ENCODE assay signal across 13 cellular contexts in genomic region chr19:12574036-12574435, GRCh38. TPM values are rescaled to one million over a fixed set of nuclear protein-coding genes. Genes with fewer than 3 reads are reported as not detected.
A peak's percentile ranks its signal among the peaks of the same experiment; 100 is the strongest.
DNase-seq lines count a peak whose midpoint lies in the region; ATAC-seq and TF ChIP-seq lines count a peak whose summit lies in the region.
"Had no signal": no experiment of that assay in that cellular context is flagged by ENCODE, and none has a peak within 500 bp of the region (broad histone marks: within the 10 kb centered on the region; RNA-seq: fewer than 3 reads in every experiment).

No MANE protein-coding gene starts in this region.

- intact Hi-C loops in breast epithelium (cut with DNase I; ENCODE audit: low total_unique reads) (no loop called here), heart right ventricle (cut with DNase I) (no loop called here)

- no peaks in the 10 kb centered on the region for H4K20me1 ChIP-seq in DOHH2 (ENCODE audit: control insufficient read depth, insufficient read depth, low read depth, low read length)

- H3K4me1 Mint-ChIP-seq in endodermal cell: peaks cover 9% of the 10 kb centered on the region

- H3K9me3 ChIP-seq in DOHH2 (ENCODE audit: control insufficient read depth, insufficient read depth, low read length) (no peaks in the 10 kb centered on the region), endodermal cell (ENCODE audit: control insufficient read depth, low read length) (peaks cover 10% of the 10 kb centered on the region), breast epithelium (peaks cover 0 to 3% of the 10 kb centered on the region in 2 donors), heart right ventricle (peaks cover 0 to 16% (median 0%) of the 10 kb centered on the region in 11 donors)
- H3K9me3 ChIP-seq: upper lobe of left lung had no signal

- H3K9me3 Mint-ChIP-seq in endodermal cell: peaks cover 59% of the 10 kb centered on the region
- H3K9me3 Mint-ChIP-seq: activated CD4-positive, alpha-beta memory T cell treated with anti-CD3 and anti-CD28 coated beads for 36 hours had no signal

- DNase-seq in GM19238 (ENCODE audit: insufficient read length, low spot score) (peak; percentile 21), NCI-H69 (lab: John Stamatoyannopoulos, UW) (peak; percentile 94), endodermal cell (peak; percentile 33), breast epithelium (ENCODE audit: low spot score in 2 of 2) (no peak), heart right ventricle (no peak)
- DNase-seq: activated CD4-positive, alpha-beta memory T cell treated with anti-CD3 and anti-CD28 coated beads for 36 hours; mammary epithelial cell; PC-9; T-helper 2 cell; upper lobe of left lung had no signal

- no peak for TF ChIP-seq CTCF in DOHH2 (IDR thresholded peaks at IDR 0.05; ENCODE audit: low read depth, low read length, poor library complexity, severe bottlenecking)
- no peak for TF ChIP-seq CTCF in endodermal cell (conservative IDR thresholded peaks at IDR 0.05)
- no peak for TF ChIP-seq CTCF in breast epithelium (IDR thresholded peaks at IDR 0.05)
- TF ChIP-seq CTCF in heart right ventricle (IDR thresholded peaks at IDR 0.05): no peak

- H3K9ac ChIP-seq in endodermal cell (ENCODE audit: extremely low read depth, low read length, poor library complexity, severe bottlenecking): no peak overlapping the region

- peaks cover 10% of the 10 kb centered on the region for H3K27me3 ChIP-seq in DOHH2 (ENCODE audit: control insufficient read depth, low read length)
- H3K27me3 ChIP-seq in endodermal cell (ENCODE audit: control insufficient read depth, insufficient read depth, low read length, poor library complexity, severe bottlenecking): no peaks in the 10 kb centered on the region
- no peaks in the 10 kb centered on the region for H3K27me3 ChIP-seq in breast epithelium
- H3K27me3 ChIP-seq in heart right ventricle: no peaks in the 10 kb centered on the region
- H3K27me3 ChIP-seq: upper lobe of left lung had no signal

- H3K79me2 ChIP-seq in DOHH2 (ENCODE audit: control insufficient read depth, low read length): no peaks in the 10 kb centered on the region

- H3K4me3 ChIP-seq in DOHH2 (ENCODE audit: low read length): peak overlapping the region; percentile 29; the same call in 1 of the 2 replicates
- no peak overlapping the region for H3K4me3 ChIP-seq in endodermal cell (ENCODE audit: low read length)
- H3K4me3 ChIP-seq in breast epithelium: no peak overlapping the region
- no peak overlapping the region for H3K4me3 ChIP-seq in heart right ventricle
- H3K4me3 ChIP-seq: PC-9, upper lobe of left lung had no signal

- no peak overlapping the region for H3K4me3 Mint-ChIP-seq in endodermal cell
- H3K4me3 Mint-ChIP-seq: activated CD4-positive, alpha-beta memory T cell treated with anti-CD3 and anti-CD28 coated beads for 36 hours had no signal

- peak overlapping the region; percentile 52 for H3K4me2 ChIP-seq in DOHH2 (ENCODE audit: low read length)
- H3K4me2 ChIP-seq: PC-9 had no signal

- no peak for TF ChIP-seq POLR2A in breast epithelium (IDR thresholded peaks at IDR 0.05)

- no peaks in the 10 kb centered on the region for H3K27me3 Mint-ChIP-seq in endodermal cell (ENCODE audit: insufficient read depth)
- H3K27me3 Mint-ChIP-seq: activated CD4-positive, alpha-beta memory T cell treated with anti-CD3 and anti-CD28 coated beads for 36 hours had no signal

- WGBS in endodermal cell (ENCODE audit: insufficient coverage in 1 of 2, insufficient read length in 1 of 2), 2 experiments: 88 to 91% methylated on average over 5 to 7 of the region's 7 CpGs
- 62 to 65% methylated on average over 7 of the region's 7 CpGs for WGBS in heart right ventricle, 2 donors

- H3K36me3 ChIP-seq in DOHH2 (ENCODE audit: control insufficient read depth, low read length) (no peaks in the 10 kb centered on the region), endodermal cell (ENCODE audit: control insufficient read depth, insufficient read depth, low read length) (peaks cover 14% of the 10 kb centered on the region), breast epithelium (peaks cover 4% of the 10 kb centered on the region), heart right ventricle (peaks cover 0 to 19% (median 0%) of the 10 kb centered on the region in 9 donors)

- peaks cover 4% of the 10 kb centered on the region; the same call in 1 of the 2 replicates for H3F3A ChIP-seq in DOHH2 (ENCODE audit: control insufficient read depth, insufficient read depth)

- ATAC-seq in GM19463 (IDR thresholded peaks at IDR 0.05; ENCODE audit: unreplicated experiment): no peak
- ATAC-seq in GM21367 (IDR thresholded peaks at IDR 0.05; ENCODE audit: unreplicated experiment): no peak
- no peak for ATAC-seq in heart right ventricle

- H3K9me2 ChIP-seq in DOHH2 (replicated peaks; ENCODE audit: control insufficient read depth, low read length): no peaks in the 10 kb centered on the region

- H3K27ac Mint-ChIP-seq in endodermal cell: no peak overlapping the region
- H3K27ac Mint-ChIP-seq: activated CD4-positive, alpha-beta memory T cell treated with anti-CD3 and anti-CD28 coated beads for 36 hours had no signal

- peaks cover 14% of the 10 kb centered on the region for H3K4me1 ChIP-seq in DOHH2 (ENCODE audit: control insufficient read depth, low read length)
- peaks cover 4% of the 10 kb centered on the region for H3K4me1 ChIP-seq in endodermal cell (ENCODE audit: control insufficient read depth, insufficient read depth, low read length)
- no peaks in the 10 kb centered on the region for H3K4me1 ChIP-seq in breast epithelium
- H3K4me1 ChIP-seq in heart right ventricle: peaks cover 0 to 4% (median 0%) of the 10 kb centered on the region in 9 donors
- H3K4me1 ChIP-seq: upper lobe of left lung had no signal

- H3K36me3 Mint-ChIP-seq in endodermal cell (ENCODE audit: low read depth): peaks cover 47% of the 10 kb centered on the region

- H3K27ac ChIP-seq in DOHH2 (ENCODE audit: low read depth, low read length): no peak overlapping the region
- no peak overlapping the region for H3K27ac ChIP-seq in endodermal cell (ENCODE audit: low read depth, low read length)
- H3K27ac ChIP-seq in breast epithelium: no peak overlapping the region
- no peak overlapping the region for H3K27ac ChIP-seq in heart right ventricle
- H3K27ac ChIP-seq: PC-9, upper lobe of left lung had no signal

RNA-seq across cellular contexts. Expression of gene ZNF564, which starts 22.8 kb away (rescaled TPM):
- total RNA-seq in endodermal cell: 10 to 100 TPM; 17.3 to 20.6 TPM
- polyA plus RNA-seq in endodermal cell (2013, experiment 1 of 2): 7.9 TPM
- polyA plus RNA-seq in endodermal cell (2013, experiment 2 of 2): 6.9 TPM
- 10 to 100 TPM; 14.7 to 25.8 (median 18.7) TPM for total RNA-seq in breast epithelium
- 10 to 100 TPM in 3 of 10 donors, 1 to 10 TPM in 7; 5.9 to 11.2 (median 9.5) TPM for total RNA-seq in heart right ventricle
- polyA plus RNA-seq in heart right ventricle: 10 to 100 TPM in 1 of 2 donors, 1 to 10 TPM in 1; 2.9 to 11.0 TPM

RNA-seq across cellular contexts. Expression of gene ZNF490, which starts 36.6 kb away (rescaled TPM):
- total RNA-seq in endodermal cell (10 to 100 TPM; 10.6 to 11.2 TPM), breast epithelium (1 to 10 TPM; 5.6 to 7.9 (median 7.0) TPM), heart right ventricle (1 to 10 TPM; 3.2 to 7.2 (median 5.2) TPM)
- 2.3 TPM for polyA plus RNA-seq in endodermal cell (2013, experiment 1 of 2)
- 2.9 TPM for polyA plus RNA-seq in endodermal cell (2013, experiment 2 of 2)
- under 1 TPM; 0.22 to 0.95 TPM for polyA plus RNA-seq in heart right ventricle

RNA-seq across cellular contexts. Expression of gene ZNF791, which starts 36.7 kb away (rescaled TPM):
- 10 to 100 TPM; 23.2 to 32.1 TPM for total RNA-seq in endodermal cell
- 14.2 TPM for polyA plus RNA-seq in endodermal cell (2013, experiment 1 of 2)
- polyA plus RNA-seq in endodermal cell (2013, experiment 2 of 2): 16.7 TPM
- 10 to 100 TPM; 22.4 to 35.3 (median 34.7) TPM for total RNA-seq in breast epithelium
- total RNA-seq in heart right ventricle: 10 to 100 TPM; 13.1 to 22.1 (median 16.8) TPM
- polyA plus RNA-seq in heart right ventricle: 1 to 10 TPM; 4.7 to 8.0 TPM

Comparison
In these comparisons a context has a peak if more than half of its experiments do, and no peak if none do; other contexts are left out.
1. DNase-seq: peak in GM19238 (single experiment), NCI-H69 (single experiment) and endodermal cell (single experiment); none in breast epithelium (0 of 2) and heart right ventricle (0 of 2).